In the genomic region with DNA sequence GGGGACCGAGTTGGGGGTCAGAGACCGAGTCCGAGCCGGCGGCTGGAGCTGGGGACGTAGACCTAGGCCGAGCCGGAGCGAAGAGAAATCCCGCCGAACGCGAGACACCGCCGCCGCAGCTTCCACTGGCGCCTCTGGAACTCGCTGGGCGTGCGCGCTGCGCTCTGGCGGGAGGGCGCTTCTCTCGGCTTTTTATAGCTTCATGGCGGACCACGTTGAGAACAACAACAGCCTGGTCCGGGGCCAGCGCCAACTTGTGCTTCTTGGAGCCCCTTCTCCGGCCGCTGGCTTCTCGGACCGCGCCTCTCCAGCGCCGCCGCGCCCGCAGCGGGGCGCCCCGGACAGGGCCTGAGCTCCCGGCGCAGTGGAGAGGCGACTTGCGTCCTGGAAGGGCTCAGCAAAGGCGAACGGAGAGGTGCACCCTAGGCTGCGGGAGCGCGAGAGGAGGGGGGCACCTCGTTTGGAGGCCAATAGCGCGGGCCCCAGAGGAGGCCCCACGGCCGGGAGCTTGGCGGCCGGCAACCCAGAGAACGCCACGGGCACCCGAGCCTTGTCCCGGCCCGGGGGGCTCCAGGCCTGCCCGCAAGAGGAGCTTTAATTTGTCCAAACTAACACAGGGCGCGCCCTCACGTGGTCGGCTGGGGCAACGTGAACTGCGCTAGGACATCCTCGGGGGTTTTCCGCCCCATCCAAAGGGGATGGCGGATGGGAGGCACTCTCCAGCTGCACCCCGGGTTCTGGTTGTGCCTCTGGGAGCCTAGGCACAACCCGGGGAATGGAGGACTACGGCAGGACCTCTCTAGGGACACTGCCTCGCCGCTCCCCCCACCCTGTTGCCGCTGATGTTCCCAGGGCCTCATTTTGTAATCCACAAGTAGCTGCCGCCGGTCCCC, we compare ENCODE assay signal across 8 cellular contexts. TPM values are rescaled to one million over a fixed set of nuclear protein-coding genes. Genes with fewer than 3 reads are reported as not detected.
DNase-seq lines count a peak whose midpoint lies in the region; ATAC-seq, FAIRE-seq and TF ChIP-seq lines count a peak whose summit lies in the region.

No MANE protein-coding gene starts in this region.

- H3K9ac ChIP-seq in rectal smooth muscle tissue (ENCODE audit: low read length) = peak overlapping the region; percentile 49

- WGBS in right cardiac atrium = under 1% methylated on average over 81 of the region's 81 CpGs

- H3K36me3 ChIP-seq in rectal smooth muscle tissue (ENCODE audit: control insufficient read depth, insufficient read depth, low read length) (peaks cover 6% of the 10 kb centered on the region), vagina (peaks cover 0 to 3% of the 10 kb centered on the region in 2 donors)

- H3K4me1 ChIP-seq in right cardiac atrium (ENCODE audit: control insufficient read depth, insufficient read depth, low read length) (no peaks in the 10 kb centered on the region), rectal smooth muscle tissue (ENCODE audit: control insufficient read depth, insufficient read depth, low read length) (no peaks in the 10 kb centered on the region), vagina (peaks cover 23% of the 10 kb centered on the region)

- H3K27me3 Mint-ChIP-seq in T-helper 17 cell = no peaks in the 10 kb centered on the region

- DNase-seq in D721Med (ENCODE audit: insufficient read length, low spot score) (peak; percentile 81), NCI-H1092 (lab: John Stamatoyannopoulos, UW) (peak; percentile 84), T-helper 17 cell (peak; percentile 70 to 93 (median 75)), amygdala (lab: John Stamatoyannopoulos, UW) (peak in 55 of 56 donors; percentile 48 to 90 (median 77)), right cardiac atrium (peak; percentile 83 to 94 (median 94)), vagina (ENCODE audit: extremely low spot score in 2 of 2) (no peak)

- peaks cover 2% of the 10 kb centered on the region for H3K36me3 Mint-ChIP-seq in T-helper 17 cell (ENCODE audit: low read depth)

- peak overlapping the region; percentile 92 for H3K27ac ChIP-seq in right cardiac atrium (ENCODE audit: low read length)
- H3K27ac ChIP-seq in rectal smooth muscle tissue (ENCODE audit: low read depth, low read length) = peak overlapping the region; percentile 89
- H3K27ac ChIP-seq in vagina = peak overlapping the region; percentile 97

- intact Hi-C loops in right cardiac atrium (cut with DNase I) (loop anchor here in 1 of 4 donors (5.0 kb wide), 1 partner anchor 39 kb away; the partner anchor contains the start of gene HMCES), vagina (cut with DNase I) (loop anchor here (10.0 kb wide), 1 partner anchor 142 kb away; no protein-coding TSS in a partner anchor)

- TF ChIP-seq CTCF in D721Med (IDR thresholded peaks at IDR 0.05; ENCODE audit: insufficient read depth, missing control alignments) (peak; percentile 65), vagina (IDR thresholded peaks at IDR 0.05) (peak; percentile 21 to 77 (median 31))

- no peak for FAIRE-seq in D721Med (lab: Jason Lieb, UNC)

- H3K4me3 ChIP-seq in right cardiac atrium (ENCODE audit: low read length) (peak overlapping the region; percentile 84), rectal smooth muscle tissue (ENCODE audit: low read length) (peak overlapping the region; percentile 73), vagina (peak overlapping the region; percentile 88 to 92)

- peak overlapping the region; percentile 92 for H3K27ac Mint-ChIP-seq in T-helper 17 cell

- no peaks in the 10 kb centered on the region for H3K9me3 ChIP-seq in T-helper 17 cell (ENCODE audit: control insufficient read depth, low read length, poor library complexity, severe bottlenecking)
- no peaks in the 10 kb centered on the region for H3K9me3 ChIP-seq in right cardiac atrium (ENCODE audit: control insufficient read depth, low read length)
- no peaks in the 10 kb centered on the region for H3K9me3 ChIP-seq in vagina

- H3K27me3 ChIP-seq in right cardiac atrium (ENCODE audit: control insufficient read depth, insufficient read depth) = no peaks in the 10 kb centered on the region
- H3K27me3 ChIP-seq in rectal smooth muscle tissue (ENCODE audit: control insufficient read depth, insufficient read depth, low read length) = no peaks in the 10 kb centered on the region
- H3K27me3 ChIP-seq in vagina = no peaks in the 10 kb centered on the region

- H3K4me1 Mint-ChIP-seq in T-helper 17 cell = peaks cover 24% of the 10 kb centered on the region

- ATAC-seq in GM21737 (IDR thresholded peaks at IDR 0.05; ENCODE audit: unreplicated experiment) (peak; percentile 46), T-helper 17 cell (peak; percentile 61), right cardiac atrium (peak; percentile 52 to 60)

- H3K4me3 Mint-ChIP-seq in T-helper 17 cell = peak overlapping the region; percentile 91

- peak in 1 of 2 donors; percentile 98 for TF ChIP-seq POLR2A in vagina (IDR thresholded peaks at IDR 0.05)

RNA-seq across cellular contexts. Expression of gene HMCES, which starts 37.7 kb away (rescaled TPM):
- total RNA-seq in T-helper 17 cell (10 to 100 TPM; 48.2 to 55.3 TPM), right cardiac atrium (10 to 100 TPM; 38.0 to 53.2 (median 42.3) TPM), vagina (16.9 TPM)
- polyA plus RNA-seq in right cardiac atrium = 37.0 TPM

Comparison
In these comparisons a context has a peak if more than half of its experiments do, and no peak if none do; other contexts are left out.
1. DNase-seq: peak in D721Med (single experiment), NCI-H1092 (single experiment), T-helper 17 cell (3 of 3), amygdala (55 of 56) and right cardiac atrium (3 of 3); none in vagina (0 of 2).
2. Peak in every context shown above with its lines, with median percentiles within 50 percentile points of each other: ATAC-seq, H3K27ac ChIP-seq and H3K4me3 ChIP-seq.